Comparison of ENCODE assay signal across 14 cellular contexts in the genomic region with DNA sequence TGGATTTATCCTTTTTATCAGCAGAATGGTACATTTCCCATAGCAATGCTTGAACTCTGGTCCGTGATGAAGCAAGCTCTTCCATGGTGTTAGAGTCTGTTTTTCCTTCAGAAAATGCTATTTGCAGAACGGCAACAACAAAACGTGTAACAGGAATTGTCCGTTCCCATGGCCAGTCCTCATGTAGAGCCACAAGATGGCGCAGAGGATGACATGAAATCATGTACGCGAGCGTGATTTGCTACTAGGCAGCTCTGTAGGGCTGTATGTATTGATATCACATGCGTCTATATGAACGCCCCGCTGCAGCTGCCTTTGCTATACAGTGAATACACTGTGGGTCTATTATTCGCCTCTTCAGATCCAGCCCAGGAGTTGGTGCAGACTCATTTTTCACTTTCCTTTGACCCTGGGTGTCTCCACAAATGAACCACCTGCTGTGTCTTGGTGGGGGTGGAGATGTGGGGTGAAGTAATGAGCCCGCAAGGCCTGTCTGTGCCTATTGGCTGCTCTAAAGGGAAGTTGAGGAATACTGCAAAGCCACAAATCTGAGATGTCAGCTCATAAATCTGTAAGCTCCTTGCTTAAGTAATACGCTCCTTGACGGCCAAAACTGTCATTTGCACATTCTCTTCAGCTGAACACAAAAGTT.
DNase-seq lines count a peak whose midpoint lies in the region; ATAC-seq, FAIRE-seq and TF ChIP-seq lines count a peak whose summit lies in the region.
"Had no signal": no experiment of that assay in that cellular context is flagged by ENCODE, and none has a peak within 500 bp of the region (broad histone marks: within the 10 kb centered on the region; RNA-seq: fewer than 3 reads in every experiment).

No MANE protein-coding gene starts in this region.

- 36% methylated on average over 13 of the region's 15 CpGs for WGBS in HepG2 (ENCODE audit: low lambda C conversion rate)
- WGBS in right lobe of liver (ENCODE audit: insufficient coverage, low coverage, low lambda C conversion rate, missing lambda C conversion rate), result 72% methylated on average over 8 of the region's 15 CpGs

- no peaks in the 10 kb centered on the region for H3K36me3 Mint-ChIP-seq in activated CD8-positive, alpha-beta T cell treated with anti-CD3 and anti-CD28 coated beads for 36 hours (ENCODE audit: low read depth)
- no peaks in the 10 kb centered on the region for H3K36me3 Mint-ChIP-seq in activated CD8-positive, alpha-beta memory T cell treated with anti-CD3 and anti-CD28 coated beads, Interleukin-2, amount 10 ng/mL, durations not matched to agents 7 days and 5 days

- H3K9me3 ChIP-seq in HepG2 (ENCODE audit: low read length), result no peaks in the 10 kb centered on the region
- H3K9me3 ChIP-seq in right lobe of liver, result no peaks in the 10 kb centered on the region
- H3K9me3 ChIP-seq: BLaER1 treated with 17β-estradiol and CSF1 and Interleukin-3, amounts not matched to agents 10 nM and 100 nM; SJCRH30; stomach had no signal

- no peak overlapping the region for H2AFZ ChIP-seq in HepG2 (ENCODE audit: low read length)

- H3K27ac Mint-ChIP-seq in activated CD8-positive, alpha-beta T cell treated with anti-CD3 and anti-CD28 coated beads for 36 hours, result no peak overlapping the region
- H3K27ac Mint-ChIP-seq in activated CD8-positive, alpha-beta memory T cell treated with anti-CD3 and anti-CD28 coated beads, Interleukin-2, amount 10 ng/mL, durations not matched to agents 7 days and 5 days, result no peak overlapping the region

- peak; percentile 67 for FAIRE-seq in HepG2 (lab: Jason Lieb, UNC)
- FAIRE-seq: colon had no signal

- TF ChIP-seq CTCF in HepG2 (CRISPR knock-in tag; IDR thresholded peaks at IDR 0.05) (peak; percentile 81), right lobe of liver (IDR thresholded peaks at IDR 0.05) (no peak), astrocyte of the spinal cord (IDR thresholded peaks at IDR 0.05; ENCODE audit: low read depth, low read length) (peak; percentile 33)
- TF ChIP-seq CTCF in activated CD8-positive, alpha-beta T cell treated with anti-CD3 and anti-CD28 coated beads for 36 hours (IDR thresholded peaks at IDR 0.05), result no peak

- H4K20me1 ChIP-seq in HepG2 (ENCODE audit: insufficient read depth, low read length), result no peaks in the 10 kb centered on the region
- H4K20me1 ChIP-seq: BLaER1 treated with 17β-estradiol and CSF1 and Interleukin-3, amounts not matched to agents 10 nM and 100 nM had no signal

- H3K27me3 ChIP-seq in HepG2 (ENCODE audit: control insufficient read depth in 1 of 2, insufficient read depth in 2 of 2, low read length in 2 of 2), result peaks cover 0 to 5% of the 10 kb centered on the region in 2 experiments; a peak in 1 of 5 replicates
- no peaks in the 10 kb centered on the region for H3K27me3 ChIP-seq in right lobe of liver
- H3K27me3 ChIP-seq: BLaER1 treated with 17β-estradiol and CSF1 and Interleukin-3, amounts not matched to agents 10 nM and 100 nM; SJCRH30 had no signal

- TF ChIP-seq EP300 in HepG2 (IDR thresholded peaks at IDR 0.05; ENCODE audit: low read depth in 2 of 2, low read length in 2 of 2) (no peak), HepG2 (CRISPR knock-in tag; IDR thresholded peaks at IDR 0.05; ENCODE audit: borderline replicate concordance) (no peak)

- POLR2A ChIA-PET in HepG2 (lab: Yijun Ruan, JAX), result no interaction called here
- POLR2A ChIA-PET in activated CD8-positive, alpha-beta T cell treated with anti-CD3 and anti-CD28 coated beads for 36 hours (lab: Charles Lee), result no interaction called here

- TF ChIP-seq POLR2A in HepG2 (IDR thresholded peaks at IDR 0.05; ENCODE audit: insufficient read depth in 1 of 2, low read depth in 2 of 2, low read length in 2 of 2) (no peak), right lobe of liver (IDR thresholded peaks at IDR 0.05) (no peak)

- peak; percentile 89 for ATAC-seq in HepG2
- ATAC-seq in right lobe of liver, result no peak
- ATAC-seq in activated CD8-positive, alpha-beta T cell treated with anti-CD3 and anti-CD28 coated beads for 36 hours, result no peak
- ATAC-seq in activated CD8-positive, alpha-beta memory T cell treated with anti-CD3 and anti-CD28 coated beads, Interleukin-2, amount 10 ng/mL, durations not matched to agents 7 days and 5 days, result no peak

- no peak overlapping the region for H3K4me3 Mint-ChIP-seq in activated CD8-positive, alpha-beta T cell treated with anti-CD3 and anti-CD28 coated beads for 36 hours
- no peak overlapping the region for H3K4me3 Mint-ChIP-seq in activated CD8-positive, alpha-beta memory T cell treated with anti-CD3 and anti-CD28 coated beads, Interleukin-2, amount 10 ng/mL, durations not matched to agents 7 days and 5 days

- peak overlapping the region; percentile 49 for H3K4me2 ChIP-seq in HepG2 (ENCODE audit: low read depth, low read length)
- H3K4me2 ChIP-seq: BLaER1 treated with 17β-estradiol and CSF1 and Interleukin-3, amounts not matched to agents 10 nM and 100 nM had no signal

- peaks cover 11% of the 10 kb centered on the region for H3K27me3 Mint-ChIP-seq in activated CD8-positive, alpha-beta T cell treated with anti-CD3 and anti-CD28 coated beads for 36 hours
- H3K27me3 Mint-ChIP-seq in activated CD8-positive, alpha-beta memory T cell treated with anti-CD3 and anti-CD28 coated beads, Interleukin-2, amount 10 ng/mL, durations not matched to agents 7 days and 5 days, result peaks cover 4% of the 10 kb centered on the region

- no peaks in the 10 kb centered on the region for H3K79me2 ChIP-seq in HepG2 (ENCODE audit: insufficient read depth, low read length)

- peak; percentile 35; the same call in 1 of the 2 replicates for TF ChIP-seq RAD21 in HepG2 (CRISPR knock-in tag; IDR thresholded peaks at IDR 0.05)

- no peak overlapping the region for H3K9ac ChIP-seq in HepG2 (ENCODE audit: insufficient read depth, low read depth, low read length)
- H3K9ac ChIP-seq: BLaER1 treated with 17β-estradiol and CSF1 and Interleukin-3, amounts not matched to agents 10 nM and 100 nM had no signal

- in situ Hi-C loops in HepG2 (cut with HindIII; ENCODE audit: extremely low pct_ligation_motif_present, low pct_unique_long_range_greater_than_20kb), result loop anchor here (10.0 kb wide), 1 partner anchor 488 kb away; no protein-coding TSS in a partner anchor
- in situ Hi-C loops in astrocyte of the spinal cord (cut with HindIII; ENCODE audit: low sequenced_read_pairs), result no loop called here

- no peak overlapping the region for H3K4me3 ChIP-seq in HepG2 (replicated peaks in 1 of 3; ENCODE audit: insufficient read depth in 1 of 3, low read depth in 2 of 3, low read length in 3 of 3)
- H3K4me3 ChIP-seq in right lobe of liver, result no peak overlapping the region
- no peak overlapping the region for H3K4me3 ChIP-seq in astrocyte of the spinal cord (ENCODE audit: low read depth, low read length)
- H3K4me3 ChIP-seq: BLaER1 treated with 17β-estradiol and CSF1 and Interleukin-3, amounts not matched to agents 10 nM and 100 nM; SJCRH30; stomach had no signal

- no peaks in the 10 kb centered on the region for H3K4me1 Mint-ChIP-seq in activated CD8-positive, alpha-beta T cell treated with anti-CD3 and anti-CD28 coated beads for 36 hours (ENCODE audit: low read depth)
- no peaks in the 10 kb centered on the region for H3K4me1 Mint-ChIP-seq in activated CD8-positive, alpha-beta memory T cell treated with anti-CD3 and anti-CD28 coated beads, Interleukin-2, amount 10 ng/mL, durations not matched to agents 7 days and 5 days

- H3K27ac ChIP-seq in HepG2 (ENCODE audit: extremely low read length, insufficient read depth, low read length), result no peak overlapping the region
- no peak overlapping the region for H3K27ac ChIP-seq in right lobe of liver
- H3K27ac ChIP-seq: BLaER1 treated with 17β-estradiol and CSF1 and Interleukin-3, amounts not matched to agents 10 nM and 100 nM; SJCRH30; stomach had no signal

- no TSS peak for BruUV-seq in HepG2 (replicated peaks; lab: Mats Ljungman, UMichigan)

- CTCF ChIA-PET in HepG2 (lab: Yijun Ruan, JAX; ENCODE audit: low intra/inter-chr PET ratio, low total read pairs), result interaction anchor here (2.1 kb wide), 1 partner anchor 487 kb away, joined by 15 read pairs; no protein-coding TSS in a partner anchor
- CTCF ChIA-PET in activated CD8-positive, alpha-beta T cell treated with anti-CD3 and anti-CD28 coated beads for 36 hours (lab: Charles Lee), result no interaction called here
- CTCF ChIA-PET in activated CD8-positive, alpha-beta memory T cell treated with anti-CD3 and anti-CD28 coated beads, Interleukin-2, amount 10 ng/mL, durations not matched to agents 7 days and 5 days (lab: Charles Lee), result no interaction called here

- H3K36me3 ChIP-seq in HepG2 (replicated peaks in 1 of 2; ENCODE audit: control insufficient read depth in 1 of 2, insufficient read depth in 2 of 2, low read length in 2 of 2), result no peaks in the 10 kb centered on the region
- no peaks in the 10 kb centered on the region for H3K36me3 ChIP-seq in right lobe of liver
- H3K36me3 ChIP-seq: BLaER1 treated with 17β-estradiol and CSF1 and Interleukin-3, amounts not matched to agents 10 nM and 100 nM; SJCRH30; stomach had no signal

- intact Hi-C loops in HepG2 (cut with micrococcal nuclease; ENCODE audit: unreplicated experiment) (loop anchor here (1.0 to 10.0 kb wide), 2 partner anchors 487 to 938 kb away; no protein-coding TSS in a partner anchor), right lobe of liver (cut with DNase I) (no loop called here)
- intact Hi-C loops in activated CD8-positive, alpha-beta T cell treated with anti-CD3 and anti-CD28 coated beads for 36 hours (cut with micrococcal nuclease), result no loop called here

- no peaks in the 10 kb centered on the region for H3K4me1 ChIP-seq in HepG2 (ENCODE audit: insufficient read depth, low read length)
- H3K4me1 ChIP-seq in right lobe of liver, result no peaks in the 10 kb centered on the region

- no peaks in the 10 kb centered on the region for H3K9me3 Mint-ChIP-seq in activated CD8-positive, alpha-beta T cell treated with anti-CD3 and anti-CD28 coated beads for 36 hours
- H3K9me3 Mint-ChIP-seq in activated CD8-positive, alpha-beta memory T cell treated with anti-CD3 and anti-CD28 coated beads, Interleukin-2, amount 10 ng/mL, durations not matched to agents 7 days and 5 days (ENCODE audit: low read depth), result no peaks in the 10 kb centered on the region

- peak; percentile 22 for DNase-seq in HepG2 (ENCODE audit: low spot score)
- no peak for DNase-seq in right lobe of liver
- peak; percentile 10 for DNase-seq in NCI-H510A treated with DMSO at 0.1 percent for 48 hours (lab: John Stamatoyannopoulos, UW)
- DNase-seq in astrocyte of the spinal cord (ENCODE audit: low read depth, low spot score), result peak; percentile 29
- DNase-seq in activated CD8-positive, alpha-beta T cell treated with anti-CD3 and anti-CD28 coated beads for 36 hours, result no peak
- DNase-seq in activated CD8-positive, alpha-beta memory T cell treated with anti-CD3 and anti-CD28 coated beads, Interleukin-2, amount 10 ng/mL, durations not matched to agents 7 days and 5 days, result no peak
- no peak for DNase-seq in RPMI8226
- no peak for DNase-seq in mucosa of gallbladder (ENCODE audit: low spot score)
- DNase-seq: activated CD8-positive, alpha-beta memory T cell treated with anti-CD3 and anti-CD28 coated beads, Interleukin-2, amount 50 U/mL, for 4 hours; SJCRH30; stimulated activated CD4-positive, alpha-beta T cell treated with anti-CD3 and anti-CD28 coated beads, Interleukin-15, amount 100 ng/mL, for 24 hours; stomach had no signal

TF ChIP-seq in HepG2, 621 proteins besides CTCF, POLR2A, EP300 and RAD21 (continues in another document):
- peak; percentile 75 for TF ChIP-seq STAG1 (CRISPR knock-in tag; IDR thresholded peaks at IDR 0.05)
- peak; percentile 73 for TF ChIP-seq SMC3 (IDR thresholded peaks at IDR 0.05; ENCODE audit: low read length)
- no peak for TF ChIP-seq THAP11 (CRISPR knock-in tag; IDR thresholded peaks at IDR 0.05)

Comparison
In these comparisons a context has a peak if more than half of its experiments do, and no peak if none do; other contexts are left out.
1. DNase-seq: peak in HepG2 (single experiment), NCI-H510A treated with DMSO at 0.1 percent for 48 hours (single experiment) and astrocyte of the spinal cord (single experiment); none in right lobe of liver (0 of 3), activated CD8-positive, alpha-beta T cell treated with anti-CD3 and anti-CD28 coated beads for 36 hours (single experiment), activated CD8-positive, alpha-beta memory T cell treated with anti-CD3 and anti-CD28 coated beads, Interleukin-2, amount 10 ng/mL, durations not matched to agents 7 days and 5 days (single experiment), RPMI8226 (single experiment) and mucosa of gallbladder (single experiment).
2. CTCF ChIP-seq: peak in HepG2 (single experiment) and astrocyte of the spinal cord (single experiment); none in right lobe of liver (0 of 4) and activated CD8-positive, alpha-beta T cell treated with anti-CD3 and anti-CD28 coated beads for 36 hours (single experiment).